8 cellular contexts compared by ENCODE assay signal in genomic region chr4:68904786-68905185, GRCh38. TPM values are rescaled to one million over a fixed set of nuclear protein-coding genes. Genes with fewer than 3 reads are reported as not detected.
A peak's percentile ranks its signal among the peaks of the same experiment; 100 is the strongest.
DNase-seq lines count a peak whose midpoint lies in the region; ATAC-seq and TF ChIP-seq lines count a peak whose summit lies in the region.

No MANE protein-coding gene starts in this region.

- CTCF ChIA-PET in CD8-positive, alpha-beta T cell (lab: Charles Lee): no interaction called here
- CTCF ChIA-PET in RWPE1 (lab: Yijun Ruan, JAX): no interaction called here

- H3K27ac Mint-ChIP-seq in CD8-positive, alpha-beta T cell: no peak overlapping the region
- no peak overlapping the region for H3K27ac Mint-ChIP-seq in osteocyte (ENCODE audit: unreplicated experiment)
- no peak overlapping the region for H3K27ac Mint-ChIP-seq in CD14-positive monocyte

- intact Hi-C loops in CD8-positive, alpha-beta T cell (cut with DNase I, micrococcal nuclease): no loop called here
- intact Hi-C loops in CD14-positive monocyte (cut with micrococcal nuclease): no loop called here

- H3K36me3 ChIP-seq in CD8-positive, alpha-beta T cell (ENCODE audit: insufficient read depth, low read length): no peaks in the 10 kb centered on the region

- POLR2A ChIA-PET in CD8-positive, alpha-beta T cell (lab: Charles Lee): no interaction called here
- POLR2A ChIA-PET in RWPE1 (lab: Yijun Ruan, JAX; ENCODE audit: low non-redundant PET): no interaction called here

- no peak overlapping the region for H3K4me3 Mint-ChIP-seq in CD8-positive, alpha-beta T cell
- H3K4me3 Mint-ChIP-seq in osteocyte (ENCODE audit: unreplicated experiment): no peak overlapping the region
- no peak overlapping the region for H3K4me3 Mint-ChIP-seq in CD14-positive monocyte

- peak; percentile 67 for ATAC-seq in GM19463 (IDR thresholded peaks at IDR 0.05; ENCODE audit: unreplicated experiment)
- no peak for ATAC-seq in CD8-positive, alpha-beta T cell

- no peaks in the 10 kb centered on the region for H3K27me3 ChIP-seq in CD8-positive, alpha-beta T cell (ENCODE audit: insufficient read depth, low read length)

- no peaks in the 10 kb centered on the region for H3K36me3 Mint-ChIP-seq in CD8-positive, alpha-beta T cell
- H3K36me3 Mint-ChIP-seq in osteocyte (ENCODE audit: unreplicated experiment) (no peaks in the 10 kb centered on the region), CD14-positive monocyte (no peaks in the 10 kb centered on the region)

- H3K27ac ChIP-seq in 22Rv1: peak overlapping the region; percentile 65; the same call in 1 of the 2 replicates
- H3K27ac ChIP-seq in CD8-positive, alpha-beta T cell (ENCODE audit: low read depth, low read length): no peak overlapping the region
- H3K27ac ChIP-seq in RWPE1: no peak overlapping the region

- no peaks in the 10 kb centered on the region for H3K9me3 Mint-ChIP-seq in CD8-positive, alpha-beta T cell
- H3K9me3 Mint-ChIP-seq in osteocyte (ENCODE audit: unreplicated experiment) (no peaks in the 10 kb centered on the region), CD14-positive monocyte (peaks cover 0 to 6% (median 0%) of the 10 kb centered on the region in 7 donors)

- H3K4me1 ChIP-seq in CD8-positive, alpha-beta T cell (ENCODE audit: insufficient read depth, low read length): no peaks in the 10 kb centered on the region

- H3K4me3 ChIP-seq in fibroblast of the aortic adventitia (ENCODE audit: low read depth, low read length): no peak overlapping the region
- H3K4me3 ChIP-seq in CD8-positive, alpha-beta T cell (ENCODE audit: low read depth, low read length): no peak overlapping the region

- peaks cover 6% of the 10 kb centered on the region for H3K27me3 Mint-ChIP-seq in CD8-positive, alpha-beta T cell (ENCODE audit: low read depth)
- no peaks in the 10 kb centered on the region for H3K27me3 Mint-ChIP-seq in osteocyte (ENCODE audit: unreplicated experiment)
- peaks cover 0 to 5% (median 0%) of the 10 kb centered on the region in 3 donors for H3K27me3 Mint-ChIP-seq in CD14-positive monocyte (ENCODE audit: low read depth in 3 of 3)

- H3K4me1 Mint-ChIP-seq in CD8-positive, alpha-beta T cell (ENCODE audit: low read depth): no peaks in the 10 kb centered on the region
- H3K4me1 Mint-ChIP-seq in osteocyte (ENCODE audit: unreplicated experiment) (peaks cover 5% of the 10 kb centered on the region), CD14-positive monocyte (no peaks in the 10 kb centered on the region)

- peak; percentile 28; the same call in 1 of the 2 replicates for TF ChIP-seq CTCF in 22Rv1 (IDR thresholded peaks at IDR 0.05)
- TF ChIP-seq CTCF in fibroblast of the aortic adventitia (IDR thresholded peaks at IDR 0.05; ENCODE audit: insufficient read depth, low read length): no peak
- no peak for TF ChIP-seq CTCF in CD8-positive, alpha-beta T cell (IDR thresholded peaks at IDR 0.05)
- no peak for TF ChIP-seq CTCF in osteocyte (IDR thresholded peaks at IDR 0.05)
- TF ChIP-seq CTCF in RWPE1 (conservative IDR thresholded peaks at IDR 0.05; ENCODE audit: low read depth): no peak
- no peak for TF ChIP-seq CTCF in CD14-positive monocyte (IDR thresholded peaks at IDR 0.05)

- no peaks in the 10 kb centered on the region for H3K9me3 ChIP-seq in CD8-positive, alpha-beta T cell (ENCODE audit: low read length)

- peak; percentile 28 for DNase-seq in NCI-H2029 (lab: John Stamatoyannopoulos, UW)
- peak; percentile 12 for DNase-seq in fibroblast of the aortic adventitia (ENCODE audit: low read depth)
- DNase-seq in CD8-positive, alpha-beta T cell: no peak
- no peak for DNase-seq in osteocyte (ENCODE audit: extremely low spot score, unreplicated experiment)
- no peak for DNase-seq in RWPE1 (ENCODE audit: low spot score)
- DNase-seq in CD14-positive monocyte (ENCODE audit: low spot score): no peak

RNA-seq across cellular contexts. Expression of gene UGT2A3, which starts 46.8 kb away (rescaled TPM):
- total RNA-seq in fibroblast of the aortic adventitia (ENCODE audit: low replicate concordance): not detected in 2 replicates
- not detected for total RNA-seq in CD8-positive, alpha-beta T cell
- total RNA-seq in osteocyte: not detected in 2 replicates
- polyA plus RNA-seq in CD14-positive monocyte: not detected

Comparison
In these comparisons a context has a peak if more than half of its experiments do, and no peak if none do; other contexts are left out.
1. DNase-seq: peak in NCI-H2029 (single experiment) and fibroblast of the aortic adventitia (single experiment); none in CD8-positive, alpha-beta T cell (0 of 7), osteocyte (single experiment), RWPE1 (single experiment) and CD14-positive monocyte (single experiment).